ENCODE assay signal across 8 cellular contexts in genomic region chr20:57627972-57628650, GRCh38. TPM values are rescaled to one million over a fixed set of nuclear protein-coding genes. Genes with fewer than 3 reads are reported as not detected.
DNase-seq lines count a peak whose midpoint lies in the region; ATAC-seq, FAIRE-seq and TF ChIP-seq lines count a peak whose summit lies in the region.
"Had no signal": no experiment of that assay in that cellular context is flagged by ENCODE, and none has a peak within 500 bp of the region (broad histone marks: within the 10 kb centered on the region; RNA-seq: fewer than 3 reads in every experiment).

No MANE protein-coding gene starts in this region.

- H3K27ac ChIP-seq in KOPT-K1 (ENCODE audit: low read depth, low read length, poor library complexity, severe bottlenecking) (peak overlapping the region; percentile 66), esophagus squamous epithelium (peak overlapping the region; percentile 43 to 82 (median 70)), pancreas (peak overlapping the region in 3 of 4 donors; percentile 22 to 62 (median 46))

- H3K27me3 Mint-ChIP-seq in activated CD8-positive, alpha-beta T cell treated with anti-CD3 and anti-CD28 coated beads, Interleukin-2, amount 10 ng/mL, durations not matched to agents 7 days and 5 days (ENCODE audit: low read depth), result peaks cover 18% of the 10 kb centered on the region

- H3K9me3 ChIP-seq in KOPT-K1 (ENCODE audit: insufficient read depth, low read length, poor library complexity, severe bottlenecking), result peaks cover 5% of the 10 kb centered on the region
- H3K9me3 ChIP-seq in esophagus squamous epithelium, result peaks cover 0 to 4% (median 0%) of the 10 kb centered on the region in 3 donors
- no peaks in the 10 kb centered on the region for H3K9me3 ChIP-seq in pancreas

- 2 to 8% methylated on average over 7 to 10 of the region's 10 CpGs for WGBS in esophagus squamous epithelium, 2 donors
- WGBS in pancreas, 2 donors, result 47 to 52% methylated on average over 10 of the region's 10 CpGs

- H3K36me3 Mint-ChIP-seq in activated CD8-positive, alpha-beta T cell treated with anti-CD3 and anti-CD28 coated beads, Interleukin-2, amount 10 ng/mL, durations not matched to agents 7 days and 5 days (ENCODE audit: low read depth), result peaks cover 48% of the 10 kb centered on the region

- TF ChIP-seq CTCF in esophagus squamous epithelium (IDR thresholded peaks at IDR 0.05), result no peak
- no peak for TF ChIP-seq CTCF in pancreas (IDR thresholded peaks at IDR 0.05)

- H3K36me3 ChIP-seq in KOPT-K1 (ENCODE audit: insufficient read depth, low read length) (no peaks in the 10 kb centered on the region), esophagus squamous epithelium (no peaks in the 10 kb centered on the region), pancreas (no peaks in the 10 kb centered on the region)

- intact Hi-C loops in esophagus squamous epithelium (cut with DNase I) (no loop called here), pancreas (cut with DNase I) (loop anchor here in 1 of 3 donors (10.0 kb wide), 1 partner anchor 557 kb away; no protein-coding TSS in a partner anchor)

- peaks cover 25% of the 10 kb centered on the region for H3K9me3 Mint-ChIP-seq in activated CD8-positive, alpha-beta T cell treated with anti-CD3 and anti-CD28 coated beads, Interleukin-2, amount 10 ng/mL, durations not matched to agents 7 days and 5 days (ENCODE audit: insufficient read depth)

- H3K4me1 Mint-ChIP-seq in activated CD8-positive, alpha-beta T cell treated with anti-CD3 and anti-CD28 coated beads, Interleukin-2, amount 10 ng/mL, durations not matched to agents 7 days and 5 days (ENCODE audit: low read depth), result peaks cover 56% of the 10 kb centered on the region

- peak overlapping the region; percentile 55 for H3K4me3 Mint-ChIP-seq in activated CD8-positive, alpha-beta T cell treated with anti-CD3 and anti-CD28 coated beads, Interleukin-2, amount 10 ng/mL, durations not matched to agents 7 days and 5 days

- CTCF ChIA-PET in activated CD8-positive, alpha-beta T cell treated with anti-CD3 and anti-CD28 coated beads, Interleukin-2, amount 10 ng/mL, durations not matched to agents 7 days and 5 days (lab: Charles Lee), result interaction anchor here (0.8 to 4.3 kb wide), 8 partner anchors 9 to 453 kb away, joined by 3 to 50 read pairs (median 4); partner anchors contain the start of gene ZBP1

- peak; percentile 90 for ATAC-seq in activated CD8-positive, alpha-beta T cell treated with anti-CD3 and anti-CD28 coated beads, Interleukin-2, amount 10 ng/mL, durations not matched to agents 7 days and 5 days
- peak in 3 of 4 donors; percentile 59 to 84 (median 81) for ATAC-seq in pancreas
- no peak for ATAC-seq in GM21367 (IDR thresholded peaks at IDR 0.05; ENCODE audit: unreplicated experiment)

- H3K4me1 ChIP-seq in esophagus squamous epithelium, result peaks cover 0 to 19% (median 9%) of the 10 kb centered on the region in 3 donors
- H3K4me1 ChIP-seq in pancreas, result no peaks in the 10 kb centered on the region

- H3K27me3 ChIP-seq in esophagus squamous epithelium, result peaks cover 0 to 10% (median 0%) of the 10 kb centered on the region in 4 donors
- H3K27me3 ChIP-seq in pancreas, result no peaks in the 10 kb centered on the region

- POLR2A ChIA-PET in activated CD8-positive, alpha-beta T cell treated with anti-CD3 and anti-CD28 coated beads, Interleukin-2, amount 10 ng/mL, durations not matched to agents 7 days and 5 days (lab: Charles Lee), result interaction anchor here (0.7 to 3.0 kb wide), 9 partner anchors 8 to 680 kb away, joined by 3 to 52 read pairs (median 3); partner anchors contain the start of gene ZBP1

- H3K4me3 ChIP-seq in esophagus squamous epithelium (no peak overlapping the region), pancreas (no peak overlapping the region)

- H3K27ac Mint-ChIP-seq in activated CD8-positive, alpha-beta T cell treated with anti-CD3 and anti-CD28 coated beads, Interleukin-2, amount 10 ng/mL, durations not matched to agents 7 days and 5 days, result peak overlapping the region; percentile 95

- no peak for TF ChIP-seq POLR2A in esophagus squamous epithelium (IDR thresholded peaks at IDR 0.05)

- FAIRE-seq in pancreas (lab: Jason Lieb, UNC), result no peak

- peak; percentile 77 for DNase-seq in activated CD8-positive, alpha-beta T cell treated with anti-CD3 and anti-CD28 coated beads, Interleukin-2, amount 10 ng/mL, durations not matched to agents 7 days and 5 days
- DNase-seq in esophagus squamous epithelium (lab: John Stamatoyannopoulos, UW) (peak; percentile 29), pancreas (peak in 1 of 6 donors; percentile 2), NCI-H1105 (lab: John Stamatoyannopoulos, UW) (no peak), retina (no peak)

RNA-seq across cellular contexts. Expression of gene ZBP1, which starts 7.9 kb away (rescaled TPM):
- total RNA-seq in activated CD8-positive, alpha-beta T cell treated with anti-CD3 and anti-CD28 coated beads, Interleukin-2, amount 10 ng/mL, durations not matched to agents 7 days and 5 days, result 10 to 100 TPM; 10.2 to 11.7 TPM
- total RNA-seq in esophagus squamous epithelium (1 to 10 TPM in 1 of 4 donors, under 1 TPM in 3; 0.08 to 1.7 (median 0.23) TPM), pancreas (under 1 TPM in 3 of 6 donors, not detected in 3; 0.17 to 0.90 (median 0.24) TPM)
- polyA plus RNA-seq in pancreas, result under 1 TPM; 0.09 to 0.15 TPM
- total RNA-seq: NCI-H460 had no signal

Comparison
In these comparisons a context has a peak if more than half of its experiments do, and no peak if none do; other contexts are left out.
1. DNase-seq: peak in activated CD8-positive, alpha-beta T cell treated with anti-CD3 and anti-CD28 coated beads, Interleukin-2, amount 10 ng/mL, durations not matched to agents 7 days and 5 days (single experiment) and esophagus squamous epithelium (single experiment); none in NCI-H1105 (single experiment) and retina (single experiment).
2. RNA of gene ZBP1, which starts 7.9 kb away (total RNA-seq): 10.2 to 11.7 TPM in activated CD8-positive, alpha-beta T cell treated with anti-CD3 and anti-CD28 coated beads, Interleukin-2, amount 10 ng/mL, durations not matched to agents 7 days and 5 days; 0.08 to 1.7 TPM in esophagus squamous epithelium and 0.17 to 0.90 TPM in pancreas; every median in the first group is over 4 times any median in the second.
3. Peak in every context shown above with its lines, with median percentiles within 50 percentile points of each other: H3K27ac ChIP-seq.